ENCODE assay signal across 16 cellular contexts in the genomic region with DNA sequence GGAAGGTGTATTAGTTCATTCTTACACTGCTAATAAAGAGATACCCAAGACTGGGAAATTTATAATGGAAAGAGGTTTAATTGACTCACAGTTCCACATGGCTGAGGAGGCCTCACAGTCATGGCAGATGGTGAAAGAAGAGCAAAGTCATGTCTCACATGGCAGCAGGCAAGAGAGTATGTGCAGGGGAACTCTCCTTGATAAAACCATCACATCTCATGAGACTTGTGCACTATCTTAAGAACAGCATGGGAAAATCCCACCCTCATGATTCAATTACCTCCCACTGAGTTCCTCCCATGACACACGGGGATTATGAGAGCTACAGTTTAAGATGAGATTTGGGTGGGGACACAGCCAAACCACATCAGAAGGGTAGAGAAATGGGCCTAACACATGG.
DNase-seq lines count a peak whose midpoint lies in the region; ATAC-seq and TF ChIP-seq lines count a peak whose summit lies in the region.
"Had no signal": no experiment of that assay in that cellular context is flagged by ENCODE, and none has a peak within 500 bp of the region (broad histone marks: within the 10 kb centered on the region; RNA-seq: fewer than 3 reads in every experiment).

No MANE protein-coding gene starts in this region.

- H3K27ac Mint-ChIP-seq in activated naive CD4-positive, alpha-beta T cell treated with anti-CD3 and anti-CD28 coated beads, Interleukin-2, amount 50 U/mL, for 24 hours, result peak overlapping the region; percentile 97
- H3K27ac Mint-ChIP-seq in endothelial cell (ENCODE audit: unreplicated experiment), result no peak overlapping the region
- H3K27ac Mint-ChIP-seq: activated B cell treated with CpG ODN at 0.5 μM for 24 hours, T-cell, type B pancreatic cell had no signal

- H3K4me3 Mint-ChIP-seq in activated naive CD4-positive, alpha-beta T cell treated with anti-CD3 and anti-CD28 coated beads, Interleukin-2, amount 50 U/mL, for 24 hours, result peak overlapping the region; percentile 74
- H3K4me3 Mint-ChIP-seq in endothelial cell (ENCODE audit: unreplicated experiment), result no peak overlapping the region
- H3K4me3 Mint-ChIP-seq: activated B cell treated with CpG ODN at 0.5 μM for 24 hours, T-cell, type B pancreatic cell had no signal

- peaks cover 47% of the 10 kb centered on the region for H3K4me1 Mint-ChIP-seq in activated naive CD4-positive, alpha-beta T cell treated with anti-CD3 and anti-CD28 coated beads, Interleukin-2, amount 50 U/mL, for 24 hours
- no peaks in the 10 kb centered on the region for H3K4me1 Mint-ChIP-seq in endothelial cell (ENCODE audit: unreplicated experiment)
- H3K4me1 Mint-ChIP-seq: activated B cell treated with CpG ODN at 0.5 μM for 24 hours, T-cell had no signal

- no peaks in the 10 kb centered on the region for H3K9me3 Mint-ChIP-seq in activated naive CD4-positive, alpha-beta T cell treated with anti-CD3 and anti-CD28 coated beads, Interleukin-2, amount 50 U/mL, for 24 hours
- no peaks in the 10 kb centered on the region for H3K9me3 Mint-ChIP-seq in endothelial cell (ENCODE audit: unreplicated experiment)
- H3K9me3 Mint-ChIP-seq: T-cell, type B pancreatic cell had no signal

- H3K4me3 ChIP-seq in fibroblast of the aortic adventitia (ENCODE audit: low read depth, low read length), result no peak overlapping the region
- H3K4me3 ChIP-seq: ascending aorta, BLaER1 had no signal

- H3K36me3 Mint-ChIP-seq in activated naive CD4-positive, alpha-beta T cell treated with anti-CD3 and anti-CD28 coated beads, Interleukin-2, amount 50 U/mL, for 24 hours, result no peaks in the 10 kb centered on the region
- no peaks in the 10 kb centered on the region for H3K36me3 Mint-ChIP-seq in endothelial cell (ENCODE audit: low read depth, unreplicated experiment)
- H3K36me3 Mint-ChIP-seq: T-cell, type B pancreatic cell had no signal

- TF ChIP-seq CTCF in fibroblast of the aortic adventitia (IDR thresholded peaks at IDR 0.05; ENCODE audit: insufficient read depth, low read length), result no peak
- no peak for TF ChIP-seq CTCF in endothelial cell (IDR thresholded peaks at IDR 0.05; ENCODE audit: unreplicated experiment)

- no peak for ATAC-seq in GM19397 (IDR thresholded peaks at IDR 0.05; ENCODE audit: unreplicated experiment)
- ATAC-seq: left colon, T-cell had no signal

- no peaks in the 10 kb centered on the region for H3K27me3 Mint-ChIP-seq in activated naive CD4-positive, alpha-beta T cell treated with anti-CD3 and anti-CD28 coated beads, Interleukin-2, amount 50 U/mL, for 24 hours
- no peaks in the 10 kb centered on the region for H3K27me3 Mint-ChIP-seq in endothelial cell (ENCODE audit: unreplicated experiment)
- H3K27me3 Mint-ChIP-seq: type B pancreatic cell had no signal

- DNase-seq in DMS 273 (lab: John Stamatoyannopoulos, UW; ENCODE audit: unreplicated experiment), result peak; percentile 14
- DNase-seq in DMS 273 treated with DMSO at 0.1 percent for 48 hours (lab: John Stamatoyannopoulos, UW), result no peak
- DNase-seq in Daoy (ENCODE audit: low read depth), result peak; percentile 36
- DNase-seq in fibroblast of the aortic adventitia (ENCODE audit: low read depth), result peak; percentile 36
- DNase-seq in effector CD4-positive, alpha-beta T cell, result no peak
- no peak for DNase-seq in endothelial cell (ENCODE audit: low spot score)
- DNase-seq: activated B cell treated with CpG ODN at 0.5 μM for 24 hours, hippocampal formation, left colon, NCI-H1436, T-cell had no signal

Comparison
In these comparisons a context has a peak if more than half of its experiments do, and no peak if none do; other contexts are left out.
1. DNase-seq: peak in DMS 273 (single experiment), Daoy (single experiment) and fibroblast of the aortic adventitia (single experiment); none in DMS 273 treated with DMSO at 0.1 percent for 48 hours (single experiment), effector CD4-positive, alpha-beta T cell (single experiment) and endothelial cell (single experiment).